Comparison of ENCODE assay signal across 10 cellular contexts in the genomic region with DNA sequence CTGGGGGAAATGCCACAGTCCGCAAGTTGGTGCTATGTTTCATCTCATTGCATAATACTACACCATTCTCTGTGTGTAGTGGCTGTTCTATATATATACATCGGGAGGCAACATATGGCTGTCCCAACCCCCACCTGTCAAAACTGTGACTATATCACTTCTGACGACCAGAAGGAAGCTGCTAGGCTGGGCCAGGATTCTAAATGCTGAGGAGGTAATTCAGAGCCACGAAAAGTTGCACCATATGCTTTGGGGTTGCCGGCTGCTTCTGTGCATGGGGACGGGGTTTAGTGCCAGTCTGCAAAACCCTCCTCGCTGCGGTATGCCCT. TPM values are rescaled to one million over a fixed set of nuclear protein-coding genes. Genes with fewer than 3 reads are reported as not detected.
DNase-seq lines count a peak whose midpoint lies in the region; ATAC-seq, FAIRE-seq and TF ChIP-seq lines count a peak whose summit lies in the region.
"Had no signal": no experiment of that assay in that cellular context is flagged by ENCODE, and none has a peak within 500 bp of the region (broad histone marks: within the 10 kb centered on the region; RNA-seq: fewer than 3 reads in every experiment).

No MANE protein-coding gene starts in this region.

- no peaks in the 10 kb centered on the region for H3K9me3 ChIP-seq in K562 (replicated peaks; ENCODE audit: control insufficient read depth, insufficient read depth, low read depth, low read length)
- H3K9me3 ChIP-seq: gastrocnemius medialis had no signal

- no peak for FAIRE-seq in K562 (lab: Jason Lieb, UNC)
- FAIRE-seq: TTC549 had no signal

- POLR2A ChIA-PET in K562 (lab: Yijun Ruan, JAX): interaction anchor here (0.6 kb wide), 1 partner anchor 67 kb away, joined by 3 read pairs; no protein-coding TSS in a partner anchor

- TF ChIP-seq EP300 in K562 (IDR thresholded peaks at IDR 0.05; ENCODE audit: low read length): peak; percentile 52; the same call in 1 of the 2 replicates

- no peaks in the 10 kb centered on the region for H3K9me3 Mint-ChIP-seq in stimulated activated memory B cell treated with anti-CD40 and anti-IgM and Interleukin-4, amounts not matched to agents 10 μg/mL and 1 μg/mL and 100 μg/mL, for 72 hours

- peaks cover 6% of the 10 kb centered on the region for H3K4me1 Mint-ChIP-seq in stimulated activated memory B cell treated with anti-CD40 and anti-IgM and Interleukin-4, amounts not matched to agents 10 μg/mL and 1 μg/mL and 100 μg/mL, for 72 hours

- no peak overlapping the region for H3K4me3 ChIP-seq in K562

- peak overlapping the region; percentile 69 for H3K4me3 Mint-ChIP-seq in stimulated activated memory B cell treated with anti-CD40 and anti-IgM and Interleukin-4, amounts not matched to agents 10 μg/mL and 1 μg/mL and 100 μg/mL, for 72 hours

- no peak overlapping the region for H3K27ac ChIP-seq in K562 (ENCODE audit: extremely low read depth, low read depth, low read length)
- H3K27ac ChIP-seq: gastrocnemius medialis had no signal

- WGBS in K562 (ENCODE audit: insufficient coverage, low coverage, missing lambda C conversion rate): 12% methylated on average over 5 of the region's 8 CpGs

- no peak for TF ChIP-seq CTCF in K562 (IDR thresholded peaks at IDR 0.05 in 2 of 3, conservative IDR thresholded peaks at IDR 0.05 in 1 of 3; ENCODE audit: insufficient read depth in 2 of 3, low read depth in 1 of 3, low read length in 3 of 3)

- H3K9ac ChIP-seq in K562 (ENCODE audit: insufficient read depth in 1 of 2, low read depth in 2 of 2, low read length in 2 of 2): no peak overlapping the region

- H3K9me1 ChIP-seq in K562 (ENCODE audit: control insufficient read depth, insufficient read depth, low read length): no peaks in the 10 kb centered on the region

- 0 out of 4 replicates have a peak, but pooled peaks of 1 of the 2 experiments have one; percentile 8 for TF ChIP-seq RAD21 in K562 (CRISPR knock-in tag; conservative IDR thresholded peaks at IDR 0.05 in 1 of 2, IDR thresholded peaks at IDR 0.05 in 1 of 2)

- no TSS peak for BruUV-seq in K562 (replicated peaks; lab: Mats Ljungman, UMichigan)

- no peaks in the 10 kb centered on the region for H3K36me3 Mint-ChIP-seq in stimulated activated memory B cell treated with anti-CD40 and anti-IgM and Interleukin-4, amounts not matched to agents 10 μg/mL and 1 μg/mL and 100 μg/mL, for 72 hours

- peak; percentile 12 for DNase-seq in activated CD4-positive, alpha-beta T cell treated with anti-CD3 and anti-CD28 coated beads for 48 hours
- DNase-seq in activated CD4-positive, alpha-beta T cell treated with anti-CD3 and anti-CD28 coated beads, Interleukin-2, amount 50 U/mL, for 4 hours: no peak
- peak; percentile 92 to 99 for DNase-seq in NCI-H524 (lab: John Stamatoyannopoulos, UW)
- DNase-seq in K562 (ENCODE audit: extremely low read depth in 1 of 4, low spot score in 3 of 4): peak in 1 of 4 experiments; percentile 12
- DNase-seq: gastrocnemius medialis had no signal

- peak; percentile 73 for ATAC-seq in K562
- no peak for ATAC-seq in stimulated activated memory B cell treated with anti-CD40 and anti-IgM and Interleukin-4, amounts not matched to agents 10 μg/mL and 1 μg/mL and 100 μg/mL, for 72 hours
- no peak for ATAC-seq in HG03342 (IDR thresholded peaks at IDR 0.05; ENCODE audit: unreplicated experiment)
- no peak for ATAC-seq in GM18867 (IDR thresholded peaks at IDR 0.05; ENCODE audit: unreplicated experiment)
- no peak for ATAC-seq in HG03280 (IDR thresholded peaks at IDR 0.05; ENCODE audit: unreplicated experiment)
- ATAC-seq: gastrocnemius medialis had no signal

- intact Hi-C loops in K562 (cut with micrococcal nuclease): no loop called here

- TF ChIP-seq POLR2A in K562 (conservative IDR thresholded peaks at IDR 0.05): no peak

- H3K4me1 ChIP-seq in K562 (replicated peaks in 1 of 2; ENCODE audit: control insufficient read depth in 2 of 2, insufficient read depth in 2 of 2, low read length in 2 of 2): peaks cover 6 to 12% of the 10 kb centered on the region in 2 experiments

- peaks cover 2 to 34% of the 10 kb centered on the region in 2 experiments; a peak in 4 of 5 replicates for H3K27me3 ChIP-seq in K562 (ENCODE audit: control insufficient read depth in 2 of 2, insufficient read depth in 2 of 2, low read length in 2 of 2)
- H3K27me3 ChIP-seq: gastrocnemius medialis had no signal

- no peaks in the 10 kb centered on the region for H3K79me2 ChIP-seq in K562 (ENCODE audit: control insufficient read depth, insufficient read depth, low read length)

- CTCF ChIA-PET in K562 (lab: Yijun Ruan, JAX; ENCODE audit: low intra/inter-chr PET ratio): no interaction called here

- H3K27ac Mint-ChIP-seq in stimulated activated memory B cell treated with anti-CD40 and anti-IgM and Interleukin-4, amounts not matched to agents 10 μg/mL and 1 μg/mL and 100 μg/mL, for 72 hours: peak overlapping the region; percentile 11

- in situ Hi-C loops in K562 (cut with MboI): no loop called here

- no peaks in the 10 kb centered on the region for H3K27me3 Mint-ChIP-seq in stimulated activated memory B cell treated with anti-CD40 and anti-IgM and Interleukin-4, amounts not matched to agents 10 μg/mL and 1 μg/mL and 100 μg/mL, for 72 hours

- no peaks in the 10 kb centered on the region for H4K20me1 ChIP-seq in K562 (replicated peaks; ENCODE audit: control insufficient read depth, insufficient read depth, low read length)

- no peaks in the 10 kb centered on the region for H3K36me3 ChIP-seq in K562 (ENCODE audit: control insufficient read depth, insufficient read depth, low read length)
- H3K36me3 ChIP-seq: gastrocnemius medialis had no signal

- no peak overlapping the region for H2AFZ ChIP-seq in K562 (ENCODE audit: low read depth, low read length)

- H3K4me2 ChIP-seq in K562 (ENCODE audit: insufficient read depth, low read length): 0 out of 2 replicates have a peak overlapping the region, but pooled peaks have one; percentile 40

TF ChIP-seq in K562, 482 proteins besides CTCF, POLR2A, EP300 and RAD21 (continues in another document):
- TF ChIP-seq L3MBTL2 (IDR thresholded peaks at IDR 0.05): peak; percentile 24; the same call in 1 of the 2 replicates
- TF ChIP-seq, protein P1, sequence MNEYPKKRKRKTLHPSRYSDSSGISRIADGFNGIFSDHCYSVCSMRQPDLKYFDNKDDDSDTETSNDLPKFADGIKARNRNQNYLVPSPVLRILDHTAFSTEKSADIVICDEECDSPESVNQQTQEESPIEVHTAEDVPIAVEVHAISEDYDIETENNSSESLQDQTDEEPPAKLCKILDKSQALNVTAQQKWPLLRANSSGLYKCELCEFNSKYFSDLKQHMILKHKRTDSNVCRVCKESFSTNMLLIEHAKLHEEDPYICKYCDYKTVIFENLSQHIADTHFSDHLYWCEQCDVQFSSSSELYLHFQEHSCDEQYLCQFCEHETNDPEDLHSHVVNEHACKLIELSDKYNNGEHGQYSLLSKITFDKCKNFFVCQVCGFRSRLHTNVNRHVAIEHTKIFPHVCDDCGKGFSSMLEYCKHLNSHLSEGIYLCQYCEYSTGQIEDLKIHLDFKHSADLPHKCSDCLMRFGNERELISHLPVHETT (CRISPR knock-in tag; conservative IDR thresholded peaks at IDR 0.05 in 1 of 2, IDR thresholded peaks at IDR 0.05 in 1 of 2): no peak
- TF ChIP-seq ZNF324 (CRISPR knock-in tag; IDR thresholded peaks at IDR 0.05): no peak
- TF ChIP-seq TAL1 (IDR thresholded peaks at IDR 0.05): 0 out of 2 replicates have a peak, but pooled peaks have one; percentile 9
- no peak for TF ChIP-seq SETDB1 (IDR thresholded peaks at IDR 0.05; ENCODE audit: low read length)
- TF ChIP-seq NCOA6 (IDR thresholded peaks at IDR 0.05): no peak
- TF ChIP-seq TBL1XR1 (IDR thresholded peaks at IDR 0.05; ENCODE audit: low read length in 2 of 2): peak in 1 of 2 experiments; percentile 22; a peak in 1 of 4 replicates
- no peak for TF ChIP-seq TEAD4 (IDR thresholded peaks at IDR 0.05; ENCODE audit: low read length)
- no peak for TF ChIP-seq TEAD4 (CRISPR knock-in tag; IDR thresholded peaks at IDR 0.05; ENCODE audit: borderline replicate concordance)
- TF ChIP-seq ZNF589 (CRISPR knock-in tag; IDR thresholded peaks at IDR 0.05; ENCODE audit: low read depth): peak; percentile 60; the same call in 1 of the 2 replicates
- peak; percentile 21; the same call in 1 of the 2 replicates for TF ChIP-seq EP400 (IDR thresholded peaks at IDR 0.05)
- TF ChIP-seq FOXA3 (CRISPR knock-in tag; conservative IDR thresholded peaks at IDR 0.05 in 1 of 2, IDR thresholded peaks at IDR 0.05 in 1 of 2): no peak
- TF ChIP-seq ZNF3 (CRISPR knock-in tag; IDR thresholded peaks at IDR 0.05): no peak
- TF ChIP-seq RAD51 (IDR thresholded peaks at IDR 0.05; ENCODE audit: borderline replicate concordance, low read depth): no peak
- TF ChIP-seq DDX20 (tag; IDR thresholded peaks at IDR 0.05; ENCODE audit: low read depth): no peak
- TF ChIP-seq CEBPG (CRISPR knock-in tag; IDR thresholded peaks at IDR 0.05): peak; percentile 95
- peak; percentile 66 to 98 for TF ChIP-seq CEBPG (tag; conservative IDR thresholded peaks at IDR 0.05 in 1 of 2, IDR thresholded peaks at IDR 0.05 in 1 of 2)

RNA-seq across cellular contexts. Expression of a gene that starts 50.5 kb away (rescaled TPM):
- not detected in 2 replicates for total RNA-seq in K562 (2011; cell fraction: chromatin; rRNA removed; ENCODE audit: low replicate concordance)
- under 0.01 TPM in 1 of 2 replicates, not detected in the other for total RNA-seq in K562 (2011; cell fraction: nucleolus; rRNA removed)
- 0.15 TPM in 1 of 2 replicates, not detected in the other for total RNA-seq in K562 (2011; cell fraction: nucleoplasm; rRNA removed)
- total RNA-seq in K562 (2014; rRNA removed) (not detected in 2 replicates), K562 (2014; rRNA removed; fragmentation: Illumina TruSeq; extraction: Trizol) (not detected in 2 replicates), K562 (2015; rRNA removed; fragmentation: Illumina TruSeq; extraction: Trizol) (not detected in 2 replicates), K562 (2021) (not detected in 2 replicates)
- polyA plus RNA-seq in K562 (2011; rRNA removed) (not detected in 2 replicates), K562 (2014; fragmentation: Illumina TruSeq; extraction: Trizol) (not detected in 2 replicates), K562 (2014; fragmentation: Nextera tagmentation; extraction: Ambion mirVana) (under 1 TPM in 1 of 2 experiments, not detected in 1; 0.04 TPM), K562 (2014; rRNA removed) (not detected in 2 replicates)
- polyA plus RNA-seq in K562 (2011; cell fraction: cytosol; rRNA removed): not detected in 2 replicates
- polyA plus RNA-seq in K562 (2011; cell fraction: nucleus; rRNA removed): not detected in 2 replicates
- polyA plus RNA-seq in K562 (2012): 0.13 and 0.22 TPM in 2 replicates
- not detected in 2 replicates for polyA minus RNA-seq in K562 (2011; rRNA and poly(A)+ RNA removed)
- polyA minus RNA-seq in K562 (2011; cell fraction: cytosol; rRNA and poly(A)+ RNA removed): not detected in 2 replicates
- under 0.01 and 0.11 TPM in 2 replicates for polyA minus RNA-seq in K562 (2011; cell fraction: nucleus; rRNA and poly(A)+ RNA removed)
- total RNA-seq: gastrocnemius medialis had no signal

Comparison
In these comparisons a context has a peak if more than half of its experiments do, and no peak if none do; other contexts are left out.
1. DNase-seq: peak in activated CD4-positive, alpha-beta T cell treated with anti-CD3 and anti-CD28 coated beads for 48 hours (single experiment) and NCI-H524 (2 of 2); none in activated CD4-positive, alpha-beta T cell treated with anti-CD3 and anti-CD28 coated beads, Interleukin-2, amount 50 U/mL, for 4 hours (0 of 2).